21 cellular contexts compared by ENCODE assay signal in genomic region chr3:24607281-24607680, GRCh38.
"Had no signal": no experiment of that assay in that cellular context is flagged by ENCODE, and none has a peak within 500 bp of the region (broad histone marks: within the 10 kb centered on the region; RNA-seq: fewer than 3 reads in every experiment).

No MANE protein-coding gene starts in this region.

- H3K4me1 Mint-ChIP-seq: IgD-negative memory B cell had no signal

- H3K27ac Mint-ChIP-seq: IgD-negative memory B cell had no signal

- H3K4me3 Mint-ChIP-seq: IgD-negative memory B cell had no signal

- H3K9me3 Mint-ChIP-seq: IgD-negative memory B cell had no signal

- ATAC-seq: K562, Panc1 had no signal

- DNase-seq: Kasumi-1, MV-4-11, NCI-H1048, NCI-H1105, NCI-H1417, NCI-H1436 treated with DMSO at 0.1 percent for 48 hours, NCI-H1694, NCI-H187 treated with DMSO at 0.1 percent for 48 hours, NCI-H2029 treated with DMSO at 0.1 percent for 48 hours, NCI-H2227 treated with DMSO at 0.1 percent for 48 hours, NCI-H524, NCI-H69, NCI-H774, Right ventricle myocardium superior, SK-N-SH, SW 1271 had no signal

- H3K27me3 Mint-ChIP-seq: IgD-negative memory B cell had no signal

- H3K27ac ChIP-seq: HL-60, KMS-11 had no signal
